8 cellular contexts compared by ENCODE assay signal in the genomic region with DNA sequence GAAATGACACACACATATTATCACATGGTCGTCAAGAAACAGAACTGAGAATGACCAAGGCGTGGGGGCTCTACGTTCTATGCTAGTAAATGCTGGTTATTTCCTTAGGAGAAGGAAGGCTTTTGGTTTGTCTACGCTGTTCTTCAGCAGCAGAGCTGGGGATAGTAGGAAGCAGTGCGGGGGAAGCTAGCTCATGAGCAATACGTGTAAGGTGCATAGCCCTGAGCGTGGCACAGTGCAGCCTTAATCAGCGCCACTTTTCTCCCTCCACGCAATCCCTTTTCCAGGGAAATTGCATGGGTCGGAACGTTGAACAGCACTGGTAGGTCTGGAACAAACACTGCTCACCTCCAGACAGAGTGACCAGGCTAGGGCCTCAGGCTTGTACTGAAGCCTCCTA.
DNase-seq lines count a peak whose midpoint lies in the region; ATAC-seq, FAIRE-seq and TF ChIP-seq lines count a peak whose summit lies in the region.
"Had no signal": no experiment of that assay in that cellular context is flagged by ENCODE, and none has a peak within 500 bp of the region (broad histone marks: within the 10 kb centered on the region; RNA-seq: fewer than 3 reads in every experiment).

No MANE protein-coding gene starts in this region.

- no peaks in the 10 kb centered on the region for H3F3A ChIP-seq in Loucy (ENCODE audit: low read depth)

- TF ChIP-seq POLR2A in H1 (IDR thresholded peaks at IDR 0.05; ENCODE audit: control extremely low read depth in 1 of 2, low read depth in 2 of 2, low read length in 2 of 2) = no peak

- H2BK5ac ChIP-seq in H1 (ENCODE audit: low read depth, low read length) (peak overlapping the region; percentile 71; the same call in 1 of the 2 replicates), trophoblast cell (ENCODE audit: low read depth, low read length, poor library complexity) (peak overlapping the region; percentile 7)

- FAIRE-seq in H1 (lab: Jason Lieb, UNC) = no peak

- H3K79me1 ChIP-seq in H1 (ENCODE audit: low read depth, low read length) (no peaks in the 10 kb centered on the region), trophoblast cell (ENCODE audit: low read length) (peaks cover 12% of the 10 kb centered on the region)

- H2AFZ ChIP-seq in DND-41 (ENCODE audit: low read depth, low read length) (peak overlapping the region; percentile 34; the same call in 1 of the 2 replicates), Loucy (ENCODE audit: low read length) (peak overlapping the region; percentile 95; the same call in 1 of the 2 replicates), H1 (ENCODE audit: low read length) (peak overlapping the region; percentile 99), trophoblast cell (ENCODE audit: insufficient read depth, low read length, poor library complexity) (peak overlapping the region; percentile 12)

- DNase-seq in DND-41 = no peak
- DNase-seq in H1 (ENCODE audit: low read depth in 1 of 2, low spot score in 2 of 2) = no peak
- DNase-seq in trophoblast cell = no peak
- no peak for DNase-seq in NCI-H69 (lab: John Stamatoyannopoulos, UW)
- no peak for DNase-seq in SJCRH30

- H3K56ac ChIP-seq in H1 (replicated peaks; ENCODE audit: insufficient read length, low read depth, low read length) = no peak overlapping the region

- H3K4me1 ChIP-seq in DND-41 (ENCODE audit: insufficient read depth, low read length) (peaks cover 13% of the 10 kb centered on the region), Loucy (ENCODE audit: insufficient read depth, low read length, poor library complexity, severe bottlenecking) (peaks cover 10% of the 10 kb centered on the region), H1 (replicated peaks in 1 of 4; ENCODE audit: control insufficient read depth in 3 of 4, insufficient read depth in 4 of 4, low read length in 3 of 4) (peaks cover 8 to 16% (median 8%) of the 10 kb centered on the region in 4 experiments), trophoblast cell (ENCODE audit: control insufficient read depth in 1 of 2, insufficient read depth in 2 of 2, low read length in 2 of 2) (peaks cover 10 to 18% of the 10 kb centered on the region in 2 experiments), SJCRH30 (peaks cover 9% of the 10 kb centered on the region; the same call in 1 of the 2 replicates)

- H3K9me2 ChIP-seq in Loucy (replicated peaks; ENCODE audit: low read depth, low read length) = no peaks in the 10 kb centered on the region

- H3K4me3 ChIP-seq in DND-41 (ENCODE audit: low read depth in 1 of 2, low read length in 2 of 2) = no peak overlapping the region; a peak in 1 of 4 replicates
- no peak overlapping the region for H3K4me3 ChIP-seq in Loucy (ENCODE audit: low read length, poor library complexity, severe bottlenecking)
- no peak overlapping the region for H3K4me3 ChIP-seq in H1 (ENCODE audit: extremely low read depth in 1 of 4, insufficient read depth in 2 of 4, low read depth in 3 of 4, low read length in 4 of 4)
- H3K4me3 ChIP-seq in trophoblast cell (ENCODE audit: low read depth, low read length) = no peak overlapping the region
- no peak overlapping the region for H3K4me3 ChIP-seq in SJCRH30

- H2BK120ac ChIP-seq in H1 (replicated peaks; ENCODE audit: low read depth, low read length) (no peak overlapping the region), trophoblast cell (ENCODE audit: insufficient read depth, low read length, poor library complexity) (peak overlapping the region; percentile 29)

- no peak overlapping the region for H3K18ac ChIP-seq in H1 (ENCODE audit: extremely low read depth, low read length)
- no peak overlapping the region for H3K18ac ChIP-seq in trophoblast cell (ENCODE audit: low read length)

- H4K5ac ChIP-seq in H1 (ENCODE audit: insufficient read length, low read depth, low read length) = no peak overlapping the region

- no peak overlapping the region for H3K4ac ChIP-seq in H1 (replicated peaks; ENCODE audit: insufficient read length, low read depth, low read length)
- H3K4ac ChIP-seq in trophoblast cell (ENCODE audit: low read depth, low read length) = no peak overlapping the region

- no peak for ATAC-seq in DND-41 (ENCODE audit: insufficient read depth, low read depth)
- ATAC-seq in HG03520 (IDR thresholded peaks at IDR 0.05; ENCODE audit: unreplicated experiment) = no peak

- H2BK12ac ChIP-seq in H1 (ENCODE audit: low read depth, low read length) (peak overlapping the region; percentile 32; the same call in 1 of the 2 replicates), trophoblast cell (ENCODE audit: low read length) (peak overlapping the region; percentile 21)

- H3K4me2 ChIP-seq in DND-41 (ENCODE audit: insufficient read depth, low read length) (0 out of 2 replicates have a peak overlapping the region, but pooled peaks have one; percentile 60), Loucy (ENCODE audit: low read depth, low read length, poor library complexity, severe bottlenecking) (peak overlapping the region; percentile 59), H1 (ENCODE audit: insufficient read depth in 1 of 2, low read depth in 2 of 2, low read length in 2 of 2) (peak overlapping the region in 1 of 2 experiments; percentile 16; a peak in 1 of 4 replicates), trophoblast cell (ENCODE audit: low read length) (peak overlapping the region; percentile 19)

- H3K9me3 ChIP-seq in DND-41 (ENCODE audit: insufficient read depth, low read length, severe bottlenecking) = no peaks in the 10 kb centered on the region
- H3K9me3 ChIP-seq in Loucy (ENCODE audit: insufficient read depth, low read depth, low read length) = no peaks in the 10 kb centered on the region
- H3K9me3 ChIP-seq in H1 (ENCODE audit: insufficient read depth in 2 of 2, low read depth in 1 of 2, low read length in 1 of 2) = no peaks in the 10 kb centered on the region
- H3K9me3 ChIP-seq in trophoblast cell (ENCODE audit: insufficient read depth, low read depth, low read length) = no peaks in the 10 kb centered on the region
- H3K9me3 ChIP-seq in SJCRH30 (replicated peaks) = no peaks in the 10 kb centered on the region
- H3K9me3 ChIP-seq: adrenal gland had no signal

- H3K27me3 ChIP-seq in DND-41 (ENCODE audit: insufficient read depth, low read length, poor library complexity) (no peaks in the 10 kb centered on the region), Loucy (ENCODE audit: insufficient read depth, low read length, poor library complexity, severe bottlenecking) (no peaks in the 10 kb centered on the region), H1 (replicated peaks in 1 of 4; ENCODE audit: control insufficient read depth in 3 of 4, extremely low read depth in 1 of 4, insufficient read depth in 3 of 4, low read length in 3 of 4) (no peaks in the 10 kb centered on the region), trophoblast cell (ENCODE audit: insufficient read depth, low read length) (no peaks in the 10 kb centered on the region), SJCRH30 (no peaks in the 10 kb centered on the region)
- H3K27me3 ChIP-seq: adrenal gland had no signal

- H4K91ac ChIP-seq in H1 (replicated peaks; ENCODE audit: insufficient read length, low read length) = no peak overlapping the region
- H4K91ac ChIP-seq in trophoblast cell (ENCODE audit: low read depth, low read length) = peak overlapping the region; percentile 17

- H4K20me1 ChIP-seq in DND-41 (ENCODE audit: insufficient read depth, low read length) = no peaks in the 10 kb centered on the region
- no peaks in the 10 kb centered on the region for H4K20me1 ChIP-seq in Loucy (ENCODE audit: insufficient read depth, low read length, poor library complexity, severe bottlenecking)
- no peaks in the 10 kb centered on the region for H4K20me1 ChIP-seq in H1 (replicated peaks in 1 of 2; ENCODE audit: control insufficient read depth in 1 of 2, insufficient read depth in 2 of 2, low read length in 2 of 2)

- H2AK5ac ChIP-seq in H1 (ENCODE audit: low read depth, low read length) (no peak overlapping the region), trophoblast cell (ENCODE audit: low read length) (peak overlapping the region; percentile 32)

- CTCF ChIA-PET in H1 (lab: Charles Lee; ENCODE audit: partially characterized antibody) = interaction anchor here (0.5 to 6.1 kb wide), 14 partner anchors 23 to 494 kb away, joined by 3 to 53 read pairs (median 4); no protein-coding TSS in a partner anchor

- H2BK20ac ChIP-seq in H1 (ENCODE audit: low read length) = peak overlapping the region; percentile 66; the same call in 1 of the 2 replicates

- H3K27ac ChIP-seq in DND-41 (ENCODE audit: low read length) = no peak overlapping the region
- H3K27ac ChIP-seq in H1 (ENCODE audit: low read depth, low read length) = no peak overlapping the region
- peak overlapping the region; percentile 30 for H3K27ac ChIP-seq in trophoblast cell (ENCODE audit: low read depth, low read length)
- no peak overlapping the region for H3K27ac ChIP-seq in SJCRH30

- no peak overlapping the region for H3K14ac ChIP-seq in H1 (ENCODE audit: insufficient read length)
- peak overlapping the region; percentile 1 for H3K14ac ChIP-seq in trophoblast cell (ENCODE audit: low read length)

- H3K36me3 ChIP-seq in DND-41 (ENCODE audit: insufficient read depth, low read length) = no peaks in the 10 kb centered on the region
- no peaks in the 10 kb centered on the region for H3K36me3 ChIP-seq in Loucy (ENCODE audit: insufficient read depth, low read length)
- no peaks in the 10 kb centered on the region for H3K36me3 ChIP-seq in H1 (ENCODE audit: control insufficient read depth in 2 of 4, insufficient read depth in 4 of 4, low read length in 3 of 4)
- no peaks in the 10 kb centered on the region for H3K36me3 ChIP-seq in trophoblast cell (ENCODE audit: control insufficient read depth in 1 of 2, insufficient read depth in 2 of 2, low read length in 2 of 2)
- H3K36me3 ChIP-seq in SJCRH30 = no peaks in the 10 kb centered on the region
- H3K36me3 ChIP-seq: adrenal gland had no signal

- no peak for TF ChIP-seq RAD21 in H1 (IDR thresholded peaks at IDR 0.05 in 1 of 2, conservative IDR thresholded peaks at IDR 0.05 in 1 of 2; ENCODE audit: low read depth in 2 of 2, low read length in 2 of 2)

- WGBS in H1 (ENCODE audit: extremely low coverage in 1 of 2, insufficient coverage in 1 of 2, insufficient read length in 1 of 2, insufficient replicate concordance in 2 of 2, low coverage in 1 of 2, low lambda C conversion rate in 2 of 2, missing lambda C conversion rate in 1 of 2), 2 experiments = 83% methylated on average over 11 of the region's 11 CpGs; no CpG with 5 or more reads in 1 of the 2 experiments
- no CpG with 5 or more reads among the region's 11 CpGs for WGBS in trophoblast cell (ENCODE audit: extremely low coverage, insufficient coverage, insufficient read length)

- H2BK15ac ChIP-seq in H1 (ENCODE audit: low read length) = no peak overlapping the region; the same call in 1 of the 2 replicates

- H3K23ac ChIP-seq in H1 (ENCODE audit: insufficient read length) (no peak overlapping the region), trophoblast cell (ENCODE audit: low read length) (no peak overlapping the region)

- H3K79me2 ChIP-seq in DND-41 (ENCODE audit: insufficient read depth, low read length) = no peaks in the 10 kb centered on the region
- no peaks in the 10 kb centered on the region for H3K79me2 ChIP-seq in Loucy (ENCODE audit: insufficient read depth, low read length)
- no peaks in the 10 kb centered on the region for H3K79me2 ChIP-seq in H1 (ENCODE audit: control insufficient read depth in 1 of 2, insufficient read depth in 2 of 2, low read length in 2 of 2)
- no peaks in the 10 kb centered on the region for H3K79me2 ChIP-seq in trophoblast cell (ENCODE audit: control insufficient read depth, insufficient read depth, low read length, poor library complexity)

- H4K12ac ChIP-seq in trophoblast cell (ENCODE audit: low read depth, low read length) = no peak overlapping the region

- TF ChIP-seq CTCF in DND-41 (IDR thresholded peaks at IDR 0.05; ENCODE audit: borderline replicate concordance, extremely low read depth, low read length, poor library complexity, severe bottlenecking) (no peak), Loucy (conservative IDR thresholded peaks at IDR 0.05; ENCODE audit: low read length) (no peak), H1 (IDR thresholded peaks at IDR 0.05; ENCODE audit: control extremely low read depth in 1 of 3, insufficient read depth in 1 of 3, low read depth in 1 of 3, low read length in 3 of 3) (no peak)

- no peaks in the 10 kb centered on the region for H3K23me2 ChIP-seq in H1 (ENCODE audit: low read depth, low read length)

- H3K9ac ChIP-seq in DND-41 (ENCODE audit: low read depth, low read length) (peak overlapping the region; percentile 42; the same call in 1 of the 2 replicates), Loucy (ENCODE audit: low read depth, low read length, poor library complexity, severe bottlenecking) (no peak overlapping the region), H1 (replicated peaks in 1 of 4; ENCODE audit: extremely low read depth in 1 of 4, low read depth in 3 of 4, low read length in 3 of 4) (no peak overlapping the region; a peak in 2 of 7 replicates), trophoblast cell (ENCODE audit: low read length) (peak overlapping the region; percentile 31)

- no peak for TF ChIP-seq EP300 in H1 (IDR thresholded peaks at IDR 0.05; ENCODE audit: borderline replicate concordance in 1 of 2, low read depth in 2 of 2, low read length in 2 of 2)

- POLR2A ChIA-PET in H1 (lab: Charles Lee; ENCODE audit: partially characterized antibody) = interaction anchor here (1.1 to 1.4 kb wide), 2 partner anchors 186 to 264 kb away, joined by 3 read pairs; no protein-coding TSS in a partner anchor

- no peak overlapping the region for H4K8ac ChIP-seq in H1 (ENCODE audit: extremely low read depth, insufficient read depth, low read length)
- peak overlapping the region; percentile 4 for H4K8ac ChIP-seq in trophoblast cell (ENCODE audit: low read depth, low read length)

Comparison
In these comparisons a context has a peak if more than half of its experiments do, and no peak if none do; other contexts are left out.
1. H2AFZ ChIP-seq: peak in every context shown above with its lines; median percentile 99 in H1; 95 in Loucy; 34 in DND-41; 12 in trophoblast cell.
2. H3K9ac ChIP-seq: peak in DND-41 (single experiment) and trophoblast cell (single experiment); none in Loucy (single experiment) and H1 (0 of 4).